Comparison of ENCODE assay signal across 1 cellular context in genomic region chr17:50440838-50441829, GRCh38.
TF ChIP-seq lines count a peak whose summit lies in the region.

No MANE protein-coding gene starts in this region.

TF ChIP-seq in liver, 16 proteins besides CTCF, POLR2A, EP300 and RAD21 (continued from another document):
- TF ChIP-seq REST (IDR thresholded peaks at IDR 0.05) (no peak), GABPA (IDR thresholded peaks at IDR 0.05 in 1 of 2, conservative IDR thresholded peaks at IDR 0.05 in 1 of 2) (no peak), NR2F2 (IDR thresholded peaks at IDR 0.05) (no peak), MAX (IDR thresholded peaks at IDR 0.05) (no peak), ATF3 (IDR thresholded peaks at IDR 0.05) (no peak), TAF1 (conservative IDR thresholded peaks at IDR 0.05) (no peak)
